Comparison of ENCODE assay signal across 37 cellular contexts in genomic region chr12:54478270-54478669, GRCh38. TPM values are rescaled to one million over a fixed set of nuclear protein-coding genes. Genes with fewer than 3 reads are reported as not detected.
"Had no signal": no experiment of that assay in that cellular context is flagged by ENCODE, and none has a peak within 500 bp of the region (broad histone marks: within the 10 kb centered on the region; RNA-seq: fewer than 3 reads in every experiment).

No MANE protein-coding gene starts in this region.

- H3K27ac ChIP-seq: body of pancreas, brain microvascular endothelial cell, breast epithelium, VCaP had no signal

- H3K36me3 Mint-ChIP-seq: activated CD4-positive, alpha-beta memory T cell treated with anti-CD3 and anti-CD28 coated beads for 36 hours; activated naive CD4-positive, alpha-beta T cell treated with anti-CD3 and anti-CD28 coated beads, Interleukin-2, amount 10 ng/mL, durations not matched to agents 7 days and 5 days; activated naive CD4-positive, alpha-beta T cell treated with anti-CD3 and anti-CD28 coated beads, Interleukin-2, amount 50 U/mL, for 24 hours; activated naive CD8-positive, alpha-beta T cell; activated naive CD8-positive, alpha-beta T cell treated with anti-CD3 and anti-CD28 coated beads, Interleukin-2, amount 10 ng/mL, durations not matched to agents 7 days and 5 days had no signal

- H3K4me3 Mint-ChIP-seq: activated B cell treated with CpG ODN at 0.5 μM for 24 hours; activated CD4-positive, alpha-beta memory T cell treated with anti-CD3 and anti-CD28 coated beads for 36 hours; activated CD4-positive, alpha-beta T cell treated with anti-CD3 and anti-CD28 coated beads, Interleukin-2, amount 10 ng/mL, durations not matched to agents 24 days and 14 days; activated CD8-positive, alpha-beta T cell treated with anti-CD3 and anti-CD28 coated beads for 36 hours; activated naive CD4-positive, alpha-beta T cell treated with anti-CD3 and anti-CD28 coated beads, Interleukin-2, amount 10 ng/mL, durations not matched to agents 7 days and 5 days; activated naive CD4-positive, alpha-beta T cell treated with anti-CD3 and anti-CD28 coated beads, Interleukin-2, amount 50 U/mL, for 24 hours; activated naive CD8-positive, alpha-beta T cell; activated naive CD8-positive, alpha-beta T cell treated with anti-CD3 and anti-CD28 coated beads, Interleukin-2, amount 10 ng/mL, durations not matched to agents 7 days and 5 days; activated naive CD8-positive, alpha-beta T cell treated with anti-CD3 and anti-CD28 coated beads, Interleukin-2, amount 50 U/mL, for 24 hours; activated T-cell treated with anti-CD3 and anti-CD28 coated beads, Interleukin-2, amount 50 U/mL, for 4 hours; T-helper 1 cell treated with Interleukin-12 subunit alpha and Interleukin-12 subunit beta and Interleukin-4 antibody, amounts not matched to agents 30 μg/mL and 1 μg/mL, for 36 hours; T-helper 2 cell treated with Interferon-gamma antibody and Interleukin-4, amounts not matched to agents 5 μg/mL and 100 μg/mL, for 36 hours had no signal

- FAIRE-seq: astrocyte, colon, TTC549 had no signal

- H3K9me3 Mint-ChIP-seq: activated B cell treated with CpG ODN at 0.5 μM for 24 hours; activated CD4-positive, alpha-beta memory T cell treated with anti-CD3 and anti-CD28 coated beads for 36 hours; activated CD4-positive, alpha-beta T cell treated with anti-CD3 and anti-CD28 coated beads, Interleukin-2, amount 10 ng/mL, durations not matched to agents 24 days and 14 days; activated CD8-positive, alpha-beta T cell treated with anti-CD3 and anti-CD28 coated beads for 36 hours; activated naive CD4-positive, alpha-beta T cell treated with anti-CD3 and anti-CD28 coated beads, Interleukin-2, amount 10 ng/mL, durations not matched to agents 7 days and 5 days; activated naive CD4-positive, alpha-beta T cell treated with anti-CD3 and anti-CD28 coated beads, Interleukin-2, amount 50 U/mL, for 24 hours; activated naive CD8-positive, alpha-beta T cell treated with anti-CD3 and anti-CD28 coated beads, Interleukin-2, amount 10 ng/mL, durations not matched to agents 7 days and 5 days; activated naive CD8-positive, alpha-beta T cell treated with anti-CD3 and anti-CD28 coated beads, Interleukin-2, amount 50 U/mL, for 24 hours; activated T-cell treated with anti-CD3 and anti-CD28 coated beads, Interleukin-2, amount 50 U/mL, for 4 hours; activated T-helper 2 cell treated with anti-CD3 and anti-CD28 coated beads, Interferon-gamma antibody, Interleukin-2, Interleukin-4, amounts not matched to agents 10 μg/mL and 5 μg/mL and 100 μg/mL, durations not matched to agents 14 hours and 24 hours and 36 hours; T-helper 1 cell treated with Interleukin-12 subunit alpha and Interleukin-12 subunit beta and Interleukin-4 antibody, amounts not matched to agents 30 μg/mL and 1 μg/mL, for 36 hours; T-helper 2 cell treated with Interferon-gamma antibody and Interleukin-4, amounts not matched to agents 5 μg/mL and 100 μg/mL, for 36 hours had no signal

- H3K9me3 ChIP-seq: body of pancreas, breast epithelium had no signal

- H3K4me1 Mint-ChIP-seq: activated CD4-positive, alpha-beta T cell treated with anti-CD3 and anti-CD28 coated beads, Interleukin-2, amount 10 ng/mL, durations not matched to agents 24 days and 14 days; activated naive CD4-positive, alpha-beta T cell treated with anti-CD3 and anti-CD28 coated beads, Interleukin-2, amount 10 ng/mL, durations not matched to agents 7 days and 5 days; activated naive CD4-positive, alpha-beta T cell treated with anti-CD3 and anti-CD28 coated beads, Interleukin-2, amount 50 U/mL, for 24 hours; activated naive CD8-positive, alpha-beta T cell treated with anti-CD3 and anti-CD28 coated beads, Interleukin-2, amount 10 ng/mL, durations not matched to agents 7 days and 5 days; activated naive CD8-positive, alpha-beta T cell treated with anti-CD3 and anti-CD28 coated beads, Interleukin-2, amount 50 U/mL, for 24 hours had no signal

- H3K27me3 ChIP-seq: body of pancreas, brain microvascular endothelial cell, breast epithelium had no signal

- DNase-seq: activated B cell treated with CpG ODN at 0.5 μM for 24 hours; activated CD4-positive, alpha-beta memory T cell treated with anti-CD3 and anti-CD28 coated beads for 36 hours; activated CD4-positive, alpha-beta T cell treated with anti-CD3 and anti-CD28 coated beads for 4 hours; activated CD4-positive, alpha-beta T cell treated with anti-CD3 and anti-CD28 coated beads, Interleukin-2, amount 10 ng/mL, durations not matched to agents 24 days and 14 days; activated CD4-positive, alpha-beta T cell treated with anti-CD3 and anti-CD28 coated beads, Interleukin-2, amount 50 U/mL, for 1 hour; activated CD4-positive, alpha-beta T cell treated with anti-CD3 and anti-CD28 coated beads, Interleukin-2, amount 50 U/mL, for 4 hours; activated CD4-positive, CD25-positive, alpha-beta regulatory T cell treated with anti-CD3 and anti-CD28 coated beads, Interleukin-2, amount 50 U/mL, for 72 hours; activated CD8-positive, alpha-beta memory T cell treated with anti-CD3 and anti-CD28 coated beads, Interleukin-2, amount 50 U/mL, for 4 hours; activated CD8-positive, alpha-beta T cell treated with anti-CD3 and anti-CD28 coated beads for 36 hours; activated effector memory CD4-positive, alpha-beta T cell treated with Interleukin-2 at 50 U/mL for 16 hours; activated gamma-delta T cell; activated naive CD4-positive, alpha-beta T cell treated with anti-CD3 and anti-CD28 coated beads, Interleukin-2, amount 10 ng/mL, durations not matched to agents 7 days and 5 days; activated naive CD4-positive, alpha-beta T cell treated with Interleukin-2 at 50 U/mL for 16 hours; activated naive CD8-positive, alpha-beta T cell treated with anti-CD3 and anti-CD28 coated beads, Interleukin-2, amount 10 ng/mL, durations not matched to agents 7 days and 5 days; activated naive CD8-positive, alpha-beta T cell treated with anti-CD3 and anti-CD28 coated beads, Interleukin-2, amount 50 U/mL, for 24 hours; activated T-cell treated with anti-CD3 and anti-CD28 coated beads for 4 hours; activated T-cell treated with anti-CD3 and anti-CD28 coated beads, Interleukin-2, amount 50 U/mL, for 1 hour; activated T-cell treated with anti-CD3 and anti-CD28 coated beads, Interleukin-2, amount 50 U/mL, for 4 hours; amygdala; anterior cingulate cortex; body of pancreas; brain microvascular endothelial cell; central memory CD4-positive, alpha-beta T cell; T-helper 2 cell; T-helper 9 cell had no signal

- H3K27ac Mint-ChIP-seq: activated B cell treated with CpG ODN at 0.5 μM for 24 hours; activated CD4-positive, alpha-beta memory T cell treated with anti-CD3 and anti-CD28 coated beads for 36 hours; activated CD4-positive, alpha-beta T cell treated with anti-CD3 and anti-CD28 coated beads, Interleukin-2, amount 10 ng/mL, durations not matched to agents 24 days and 14 days; activated CD8-positive, alpha-beta T cell treated with anti-CD3 and anti-CD28 coated beads for 36 hours; activated naive CD4-positive, alpha-beta T cell treated with anti-CD3 and anti-CD28 coated beads, Interleukin-2, amount 10 ng/mL, durations not matched to agents 7 days and 5 days; activated naive CD4-positive, alpha-beta T cell treated with anti-CD3 and anti-CD28 coated beads, Interleukin-2, amount 50 U/mL, for 24 hours; activated naive CD8-positive, alpha-beta T cell; activated naive CD8-positive, alpha-beta T cell treated with anti-CD3 and anti-CD28 coated beads, Interleukin-2, amount 10 ng/mL, durations not matched to agents 7 days and 5 days; activated naive CD8-positive, alpha-beta T cell treated with anti-CD3 and anti-CD28 coated beads, Interleukin-2, amount 50 U/mL, for 24 hours; activated T-helper 2 cell treated with anti-CD3 and anti-CD28 coated beads, Interferon-gamma antibody, Interleukin-2, Interleukin-4, amounts not matched to agents 10 μg/mL and 5 μg/mL and 100 μg/mL, durations not matched to agents 14 hours and 24 hours and 36 hours; T-helper 1 cell treated with Interleukin-12 subunit alpha and Interleukin-12 subunit beta and Interleukin-4 antibody, amounts not matched to agents 30 μg/mL and 1 μg/mL, for 36 hours; T-helper 2 cell treated with Interferon-gamma antibody and Interleukin-4, amounts not matched to agents 5 μg/mL and 100 μg/mL, for 36 hours had no signal

- H3K4me3 ChIP-seq: body of pancreas, breast epithelium had no signal

- H3K36me3 ChIP-seq: brain microvascular endothelial cell, breast epithelium had no signal

- H3K4me1 ChIP-seq: body of pancreas, breast epithelium had no signal

- ATAC-seq: activated CD8-positive, alpha-beta T cell treated with anti-CD3 and anti-CD28 coated beads for 36 hours; activated naive CD8-positive, alpha-beta T cell treated with anti-CD3 and anti-CD28 coated beads, Interleukin-2, amount 50 U/mL, for 24 hours; activated T-cell treated with anti-CD3 and anti-CD28 coated beads, Interleukin-2, amount 50 U/mL, for 4 hours; body of pancreas had no signal

RNA-seq across cellular contexts. Expression of gene GTSF1, which starts 4.9 kb away (rescaled TPM):
- total RNA-seq: astrocyte, body of pancreas, cardiac septum, cerebellum had no signal
